Comparison of ENCODE assay signal across 15 cellular contexts in the genomic region with DNA sequence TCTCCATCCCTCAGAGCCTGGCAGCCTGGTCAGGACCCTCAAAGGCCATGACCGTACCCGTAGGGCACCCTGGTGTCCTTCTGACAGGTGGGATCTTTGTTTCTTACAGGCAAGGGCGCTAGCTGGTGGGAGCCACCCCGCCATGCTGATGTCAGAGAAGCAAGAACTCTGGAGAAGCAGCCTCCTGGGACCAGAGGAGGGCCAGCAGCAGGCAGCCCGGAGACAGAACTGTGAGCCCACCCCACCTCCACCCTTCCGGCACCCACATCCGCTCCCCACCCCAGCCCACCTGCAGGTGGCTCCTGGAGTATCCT. TPM values are rescaled to one million over a fixed set of nuclear protein-coding genes. Genes with fewer than 3 reads are reported as not detected.
A peak's percentile ranks its signal among the peaks of the same experiment; 100 is the strongest.
DNase-seq lines count a peak whose midpoint lies in the region; ATAC-seq and TF ChIP-seq lines count a peak whose summit lies in the region.
"Had no signal": no experiment of that assay in that cellular context is flagged by ENCODE, and none has a peak within 500 bp of the region (broad histone marks: within the 10 kb centered on the region; RNA-seq: fewer than 3 reads in every experiment).

No MANE protein-coding gene starts in this region.

- H3K4me3 ChIP-seq in right atrium auricular region (no peak overlapping the region), left lung (no peak overlapping the region), rectal smooth muscle tissue (ENCODE audit: low read length) (no peak overlapping the region), vagina (no peak overlapping the region), MG63 (no peak overlapping the region)

- TF ChIP-seq POLR2A in vagina (IDR thresholded peaks at IDR 0.05) (no peak), GM18505 (IDR thresholded peaks at IDR 0.05; ENCODE audit: borderline replicate concordance, extremely low read depth, insufficient read depth, insufficient read length) (no peak)

- no peaks in the 10 kb centered on the region for H3K9me3 ChIP-seq in right atrium auricular region
- no peaks in the 10 kb centered on the region for H3K9me3 ChIP-seq in left lung
- no peaks in the 10 kb centered on the region for H3K9me3 ChIP-seq in vagina
- no peaks in the 10 kb centered on the region for H3K9me3 ChIP-seq in MG63

- TF ChIP-seq CTCF in right atrium auricular region (IDR thresholded peaks at IDR 0.05) (no peak), left lung (IDR thresholded peaks at IDR 0.05) (no peak), vagina (IDR thresholded peaks at IDR 0.05) (no peak)

- H3K27ac ChIP-seq in right atrium auricular region = peak overlapping the region; percentile 90 to 97
- H3K27ac ChIP-seq in left lung = peak overlapping the region; percentile 70 to 81
- peak overlapping the region; percentile 99 for H3K27ac ChIP-seq in rectal smooth muscle tissue (ENCODE audit: low read depth, low read length)
- H3K27ac ChIP-seq in vagina = peak overlapping the region; percentile 84

- H3K4me1 ChIP-seq in right atrium auricular region (peaks cover 0 to 88% of the 10 kb centered on the region in 2 donors), left lung (peaks cover 39 to 70% of the 10 kb centered on the region in 2 donors), rectal smooth muscle tissue (ENCODE audit: control insufficient read depth, insufficient read depth, low read length) (peaks cover 56% of the 10 kb centered on the region), vagina (peaks cover 81% of the 10 kb centered on the region)

- intact Hi-C loops in Right ventricle myocardium inferior (cut with DNase I) = no loop called here
- intact Hi-C loops in left lung (cut with DNase I) = no loop called here
- intact Hi-C loops in vagina (cut with DNase I) = no loop called here

- DNase-seq in right atrium auricular region (ENCODE audit: low spot score) (no peak), Right ventricle myocardium inferior (ENCODE audit: missing footprints) (no peak), left lung (no peak), vagina (ENCODE audit: extremely low spot score in 2 of 2) (no peak), NCI-H2029 treated with DMSO at 0.1 percent for 48 hours (lab: John Stamatoyannopoulos, UW) (no peak), MG63 (no peak)
- DNase-seq: COR-L47; erythroblast; Karpas-422; midbrain; NCI-H146; NCI-H510A treated with DMSO at 0.1 percent for 48 hours; stimulated activated naive CD4-positive, alpha-beta T cell treated with Interleukin-2 at 50 U/mL for 16 hours had no signal

- H3K27me3 ChIP-seq in right atrium auricular region (no peaks in the 10 kb centered on the region), left lung (no peaks in the 10 kb centered on the region), rectal smooth muscle tissue (ENCODE audit: control insufficient read depth, insufficient read depth, low read length) (no peaks in the 10 kb centered on the region), vagina (no peaks in the 10 kb centered on the region), MG63 (no peaks in the 10 kb centered on the region)

- ATAC-seq in Right ventricle myocardium inferior (no peak), left lung (no peak), GM18505 (IDR thresholded peaks at IDR 0.05; ENCODE audit: unreplicated experiment) (no peak)

- peaks cover 17% of the 10 kb centered on the region for H3K36me3 ChIP-seq in right atrium auricular region
- no peaks in the 10 kb centered on the region for H3K36me3 ChIP-seq in left lung
- peaks cover 68% of the 10 kb centered on the region for H3K36me3 ChIP-seq in rectal smooth muscle tissue (ENCODE audit: control insufficient read depth, insufficient read depth, low read length)
- H3K36me3 ChIP-seq in vagina = peaks cover 0 to 26% of the 10 kb centered on the region in 2 donors
- no peaks in the 10 kb centered on the region for H3K36me3 ChIP-seq in MG63

- no peak overlapping the region for H3K9ac ChIP-seq in rectal smooth muscle tissue (ENCODE audit: low read length)

RNA-seq across cellular contexts. Expression of gene IL17B, which starts 42.2 kb away (rescaled TPM):
- total RNA-seq in right atrium auricular region (1 to 10 TPM in 1 of 2 donors, under 1 TPM in 1; 0.83 to 2.9 TPM), Right ventricle myocardium inferior (not detected), left lung (under 1 TPM in 1 of 2 donors, not detected in 1; 0.42 TPM), vagina (2.7 TPM)
- not detected in 2 replicates for total RNA-seq in MG63 (2014; rRNA removed; shearing (Covaris generic); ENCODE audit: low replicate concordance)
